Comparison of ENCODE assay signal across 11 cellular contexts in genomic region chr16:69927056-69927757, GRCh38. TPM values are rescaled to one million over a fixed set of nuclear protein-coding genes. Genes with fewer than 3 reads are reported as not detected.
DNase-seq lines count a peak whose midpoint lies in the region; TF ChIP-seq lines count a peak whose summit lies in the region.
"Had no signal": no experiment of that assay in that cellular context is flagged by ENCODE, and none has a peak within 500 bp of the region (broad histone marks: within the 10 kb centered on the region; RNA-seq: fewer than 3 reads in every experiment).

No MANE protein-coding gene starts in this region.

- H3K27ac Mint-ChIP-seq in CD8-positive, alpha-beta memory T cell: peak overlapping the region in 2 of 8 donors; percentile 17 to 46

- H3K4me1 Mint-ChIP-seq in CD8-positive, alpha-beta memory T cell: peaks cover 0 to 3% (median 0%) of the 10 kb centered on the region in 3 donors

- TF ChIP-seq CTCF in fibroblast of lung (conservative IDR thresholded peaks at IDR 0.05 in 1 of 2, IDR thresholded peaks at IDR 0.05 in 1 of 2; ENCODE audit: low read depth in 1 of 2, low read length in 2 of 2): no peak
- no peak for TF ChIP-seq CTCF in tibial artery (IDR thresholded peaks at IDR 0.05)
- TF ChIP-seq CTCF in A673 (conservative IDR thresholded peaks at IDR 0.05; ENCODE audit: low read depth, low read length): no peak

- H3K4me3 Mint-ChIP-seq in CD8-positive, alpha-beta memory T cell: no peak overlapping the region

- H3K4me2 ChIP-seq in fibroblast of lung (ENCODE audit: extremely low read depth, insufficient read depth, low read length): peak overlapping the region; percentile 34

- H3K36me3 ChIP-seq in SJCRH30 (no peaks in the 10 kb centered on the region), fibroblast of lung (ENCODE audit: control insufficient read depth, insufficient read depth, low read length) (peaks cover 4% of the 10 kb centered on the region), tibial artery (peaks cover 27 to 31% (median 29%) of the 10 kb centered on the region in 3 donors), A673 (ENCODE audit: insufficient read depth, low read length, poor library complexity, severe bottlenecking) (no peaks in the 10 kb centered on the region)
- H3K36me3 ChIP-seq in CD8-positive, alpha-beta memory T cell (ENCODE audit: insufficient read depth, low read length): peaks cover 17% of the 10 kb centered on the region

- H3K9ac ChIP-seq in fibroblast of lung (ENCODE audit: insufficient read depth, low read length): peak overlapping the region; percentile 61

- H3K9me3 ChIP-seq in SJCRH30 (replicated peaks): no peaks in the 10 kb centered on the region
- H3K9me3 ChIP-seq in fibroblast of lung (ENCODE audit: control insufficient read depth, insufficient read depth, low read depth, low read length): no peaks in the 10 kb centered on the region
- no peaks in the 10 kb centered on the region for H3K9me3 ChIP-seq in tibial artery
- H3K9me3 ChIP-seq in CD8-positive, alpha-beta memory T cell (ENCODE audit: low read length): no peaks in the 10 kb centered on the region
- no peaks in the 10 kb centered on the region for H3K9me3 ChIP-seq in A673 (ENCODE audit: low read depth, low read length, poor library complexity, severe bottlenecking)
- H3K9me3 ChIP-seq: HAP-1 had no signal

- no peaks in the 10 kb centered on the region for H3K9me3 Mint-ChIP-seq in CD8-positive, alpha-beta memory T cell

- H2AFZ ChIP-seq in fibroblast of lung (ENCODE audit: low read length): no peak overlapping the region

- CTCF ChIA-PET in CD8-positive, alpha-beta memory T cell (lab: Charles Lee): interaction anchor here (0.7 kb wide), 1 partner anchor 10 kb away, joined by 3 read pairs; no protein-coding TSS in a partner anchor
- CTCF ChIA-PET in A673 (lab: Charles Lee): no interaction called here

- H4K20me1 ChIP-seq in fibroblast of lung (ENCODE audit: control insufficient read depth, extremely low read depth, insufficient read depth, low read length): no peaks in the 10 kb centered on the region

- intact Hi-C loops in tibial artery (cut with DNase I; ENCODE audit: low total_unique reads): no loop called here
- intact Hi-C loops in A673 (cut with micrococcal nuclease; ENCODE audit: unreplicated experiment): no loop called here

- peaks cover 0 to 71% (median 12%) of the 10 kb centered on the region in 3 donors for H3K36me3 Mint-ChIP-seq in CD8-positive, alpha-beta memory T cell

- H3K27ac ChIP-seq in SJCRH30 (no peak overlapping the region), fibroblast of lung (ENCODE audit: insufficient read depth, low read length) (peak overlapping the region; percentile 68), tibial artery (peak overlapping the region; percentile 96 to 97), A673 (ENCODE audit: low read depth, low read length, poor library complexity, severe bottlenecking) (no peak overlapping the region)
- H3K27ac ChIP-seq in CD8-positive, alpha-beta memory T cell (ENCODE audit: low read depth, low read length): no peak overlapping the region

- BruUV-seq in A673 (replicated peaks; lab: Mats Ljungman, UMichigan): no TSS peak

- H3K4me3 ChIP-seq in SJCRH30: no peak overlapping the region
- peak overlapping the region in 1 of 4 experiments; percentile 25 for H3K4me3 ChIP-seq in fibroblast of lung (replicated peaks in 1 of 4; ENCODE audit: control extremely low read depth in 1 of 4, insufficient read depth in 1 of 4, low read depth in 3 of 4, low read length in 4 of 4)
- H3K4me3 ChIP-seq in tibial artery: peak overlapping the region; percentile 56 to 59
- no peak overlapping the region for H3K4me3 ChIP-seq in CD8-positive, alpha-beta memory T cell (ENCODE audit: low read length)
- H3K4me3 ChIP-seq in A673 (ENCODE audit: low read depth, low read length, poor library complexity, severe bottlenecking): no peak overlapping the region
- H3K4me3 ChIP-seq: HAP-1, K562 had no signal

- POLR2A ChIA-PET in CD8-positive, alpha-beta memory T cell (lab: Charles Lee): no interaction called here
- POLR2A ChIA-PET in A673 (lab: Charles Lee; ENCODE audit: low non-redundant PET): no interaction called here

- no peaks in the 10 kb centered on the region for H3K27me3 ChIP-seq in SJCRH30
- no peaks in the 10 kb centered on the region for H3K27me3 ChIP-seq in fibroblast of lung (ENCODE audit: control insufficient read depth, insufficient read depth, low read length)
- H3K27me3 ChIP-seq in tibial artery: no peaks in the 10 kb centered on the region
- H3K27me3 ChIP-seq in CD8-positive, alpha-beta memory T cell (ENCODE audit: insufficient read depth, low read length, poor library complexity, severe bottlenecking): no peaks in the 10 kb centered on the region
- no peaks in the 10 kb centered on the region for H3K27me3 ChIP-seq in A673 (replicated peaks; ENCODE audit: insufficient read depth, low read depth, low read length, poor library complexity)

- no peaks in the 10 kb centered on the region for H3K27me3 Mint-ChIP-seq in CD8-positive, alpha-beta memory T cell

- H3K4me1 ChIP-seq in SJCRH30: no peaks in the 10 kb centered on the region
- peaks cover 27% of the 10 kb centered on the region for H3K4me1 ChIP-seq in fibroblast of lung (ENCODE audit: control insufficient read depth, extremely low read depth, insufficient read depth, low read length)
- H3K4me1 ChIP-seq in tibial artery: peaks cover 0 to 83% (median 62%) of the 10 kb centered on the region in 4 donors
- H3K4me1 ChIP-seq in CD8-positive, alpha-beta memory T cell (ENCODE audit: insufficient read depth, low read length): no peaks in the 10 kb centered on the region
- no peaks in the 10 kb centered on the region for H3K4me1 ChIP-seq in A673 (ENCODE audit: insufficient read depth, low read length, poor library complexity, severe bottlenecking)
- H3K4me1 ChIP-seq: HAP-1 had no signal

- DNase-seq in SJCRH30 (peak; percentile 36 to 48), fibroblast of lung (ENCODE audit: low read depth in 2 of 2) (peak; percentile 74 to 87), midbrain (lab: John Stamatoyannopoulos, UW) (peak; percentile 31), tibial artery (peak; percentile 86 to 91), NCI-H146 treated with DMSO at 0.1 percent for 48 hours (lab: John Stamatoyannopoulos, UW; ENCODE audit: unreplicated experiment) (no peak), NCI-H2081 (lab: John Stamatoyannopoulos, UW) (no peak), A673 (ENCODE audit: low spot score) (no peak)
- no peak for DNase-seq in CD8-positive, alpha-beta memory T cell

- H3K79me2 ChIP-seq in fibroblast of lung (ENCODE audit: control insufficient read depth, insufficient read depth, low read length): peaks cover 20% of the 10 kb centered on the region

RNA-seq across cellular contexts. Expression of gene CLEC18A, which starts 23.9 kb away (rescaled TPM):
- total RNA-seq in SJCRH30 (2014; rRNA removed; shearing (Covaris generic)): 0.12 and 0.30 TPM in 2 replicates
- total RNA-seq in fibroblast of lung: under 0.01 and 0.33 TPM in 2 replicates
- 0.07 TPM in 1 of 2 replicates, not detected in the other for polyA plus RNA-seq in fibroblast of lung
- not detected in 2 replicates for polyA plus RNA-seq in fibroblast of lung (2012)
- not detected in 2 replicates for polyA minus RNA-seq in fibroblast of lung (ENCODE audit: low replicate concordance)
- total RNA-seq in CD8-positive, alpha-beta memory T cell: under 1 TPM; 0.13 to 0.24 TPM
- not detected for polyA plus RNA-seq in CD8-positive, alpha-beta memory T cell
- 6.1 and 7.6 TPM in 2 replicates for total RNA-seq in A673 (2021)
- total RNA-seq: occipital lobe had no signal

Comparison
In these comparisons a context has a peak if more than half of its experiments do, and no peak if none do; other contexts are left out.
1. DNase-seq: peak in SJCRH30 (2 of 2), fibroblast of lung (2 of 2), midbrain (single experiment) and tibial artery (2 of 2); none in NCI-H146 treated with DMSO at 0.1 percent for 48 hours (single experiment), NCI-H2081 (0 of 2), CD8-positive, alpha-beta memory T cell (0 of 5) and A673 (single experiment).
2. H3K27ac ChIP-seq: peak in fibroblast of lung (single experiment) and tibial artery (2 of 2); none in SJCRH30 (single experiment), CD8-positive, alpha-beta memory T cell (single experiment) and A673 (single experiment).
3. H3K4me3 ChIP-seq: peak in tibial artery (2 of 2); none in SJCRH30 (single experiment), CD8-positive, alpha-beta memory T cell (single experiment) and A673 (single experiment).